ENCODE assay signal across 26 cellular contexts in genomic region chr11:30432177-30432576, GRCh38.
DNase-seq lines count a peak whose midpoint lies in the region; ATAC-seq and TF ChIP-seq lines count a peak whose summit lies in the region.
"Had no signal": no experiment of that assay in that cellular context is flagged by ENCODE, and none has a peak within 500 bp of the region (broad histone marks: within the 10 kb centered on the region; RNA-seq: fewer than 3 reads in every experiment).

No MANE protein-coding gene starts in this region.

- peak overlapping the region; percentile 77 to 80 for H3K27ac ChIP-seq in ascending aorta
- H3K27ac ChIP-seq in psoas muscle, result no peak overlapping the region
- H3K27ac ChIP-seq in H9 (ENCODE audit: insufficient read length, low read depth, low read length), result no peak overlapping the region
- no peak overlapping the region for H3K27ac ChIP-seq in osteoblast (ENCODE audit: low read depth, low read length)
- H3K27ac ChIP-seq: breast epithelium, C4-2B, colonic mucosa, GM23248, tibial nerve, WERI-Rb-1 had no signal

- no peak overlapping the region for H4K5ac ChIP-seq in H9 (ENCODE audit: insufficient read length, low read depth, low read length)

- H2AFZ ChIP-seq in H9 (ENCODE audit: low read length) (no peak overlapping the region), osteoblast (ENCODE audit: low read length) (no peak overlapping the region)
- H2AFZ ChIP-seq: GM23248 had no signal

- H3K9me3 ChIP-seq in ascending aorta, result no peaks in the 10 kb centered on the region
- H3K9me3 ChIP-seq in psoas muscle, result no peaks in the 10 kb centered on the region
- H3K9me3 ChIP-seq in H9 (ENCODE audit: control insufficient read depth, low read depth, low read length), result no peaks in the 10 kb centered on the region
- no peaks in the 10 kb centered on the region for H3K9me3 ChIP-seq in osteoblast (ENCODE audit: low read depth, low read length)
- H3K9me3 ChIP-seq: breast epithelium, colonic mucosa, tibial nerve had no signal

- H4K8ac ChIP-seq in H9 (replicated peaks; ENCODE audit: insufficient read length, low read depth, low read length), result no peak overlapping the region

- no peak overlapping the region for H4K91ac ChIP-seq in H9 (ENCODE audit: insufficient read length, low read depth, low read length)

- H3K4me1 ChIP-seq in ascending aorta (peaks cover 0 to 35% of the 10 kb centered on the region in 2 donors), psoas muscle (peaks cover 28% of the 10 kb centered on the region), H9 (ENCODE audit: insufficient read depth, low read length) (no peaks in the 10 kb centered on the region; the same call in 1 of the 2 replicates), osteoblast (ENCODE audit: insufficient read depth, low read length) (no peaks in the 10 kb centered on the region)
- H3K4me1 ChIP-seq: breast epithelium, colonic mucosa had no signal

- no peak overlapping the region for H2BK15ac ChIP-seq in H9 (ENCODE audit: low read depth, low read length)

- intact Hi-C loops in ascending aorta (cut with DNase I), result loop anchor here (5.0 kb wide), 2 partner anchors 55 to 155 kb away; partner anchors contain the start of gene MPPED2
- intact Hi-C loops in psoas muscle (cut with DNase I), result no loop called here

- WGBS in psoas muscle, 3 donors, result 33 to 64% (median 41%) methylated on average over 1 of the region's 1 CpG
- no CpG with 5 or more reads among the region's 1 CpG for WGBS in H9 (ENCODE audit: extremely low coverage, insufficient read length, low lambda C conversion rate)

- no peaks in the 10 kb centered on the region for H3K9me3 Mint-ChIP-seq in activated CD4-positive, alpha-beta memory T cell treated with anti-CD3 and anti-CD28 coated beads, Interleukin-2, amount 10 ng/mL, durations not matched to agents 7 days and 5 days
- H3K9me3 Mint-ChIP-seq in H9, result no peaks in the 10 kb centered on the region
- H3K9me3 Mint-ChIP-seq: activated naive CD4-positive, alpha-beta T cell treated with anti-CD3 and anti-CD28 coated beads for 36 hours; natural killer cell had no signal

- H3K4me3 ChIP-seq in ascending aorta (no peak overlapping the region), psoas muscle (peak overlapping the region; percentile 8), osteoblast (ENCODE audit: insufficient read depth, low read length) (no peak overlapping the region)
- H3K4me3 ChIP-seq: breast epithelium, colonic mucosa, GM12878, GM23248, tibial nerve had no signal

- no peak overlapping the region for H3K4me2 ChIP-seq in H9 (ENCODE audit: insufficient read depth, insufficient read length, low read length)
- H3K4me2 ChIP-seq in osteoblast (ENCODE audit: insufficient read depth, low read length), result no peak overlapping the region

- no peak overlapping the region for H3T11ph ChIP-seq in H9 (ENCODE audit: low read length)

- no peak overlapping the region for H3K18ac ChIP-seq in H9 (ENCODE audit: insufficient read length, low read depth, low read length)

- no peak overlapping the region for H3K9ac ChIP-seq in H9 (ENCODE audit: extremely low read depth, insufficient read length, low read length)
- H3K9ac ChIP-seq: GM23248 had no signal

- DNase-seq in ascending aorta (ENCODE audit: low spot score in 2 of 2) (no peak), psoas muscle (no peak), H9 (no peak), osteoblast (ENCODE audit: insufficient read length, low spot score, missing footprints) (no peak), OCI-M1 (lab: John Stamatoyannopoulos, UW) (no peak)
- DNase-seq in activated CD4-positive, alpha-beta memory T cell treated with anti-CD3 and anti-CD28 coated beads, Interleukin-2, amount 10 ng/mL, durations not matched to agents 7 days and 5 days, result no peak
- DNase-seq: activated CD4-positive, alpha-beta T cell treated with anti-CD3 and anti-CD28 coated beads, Interleukin-2, amount 50 U/mL, for 1 hour; activated naive CD4-positive, alpha-beta T cell treated with anti-CD3 and anti-CD28 coated beads for 36 hours; colonic mucosa; glutamatergic neuron; GM23248; natural killer cell; NCI-H1092 treated with DMSO at 0.1 percent for 48 hours; NCI-H2029; NCI-H226; NCI-H748 treated with DMSO at 0.1 percent for 48 hours; stimulated activated naive CD4-positive, alpha-beta T cell treated with Interleukin-2 at 50 U/mL for 16 hours; T-helper 9 cell; WERI-Rb-1 had no signal

- H3K14ac ChIP-seq in H9 (ENCODE audit: insufficient read depth, low read length), result no peak overlapping the region

- CTCF ChIA-PET in activated CD4-positive, alpha-beta memory T cell treated with anti-CD3 and anti-CD28 coated beads, Interleukin-2, amount 10 ng/mL, durations not matched to agents 7 days and 5 days (lab: Charles Lee), result no interaction called here

- no peak overlapping the region for H3K4me3 Mint-ChIP-seq in activated CD4-positive, alpha-beta memory T cell treated with anti-CD3 and anti-CD28 coated beads, Interleukin-2, amount 10 ng/mL, durations not matched to agents 7 days and 5 days
- H3K4me3 Mint-ChIP-seq in H9, result no peak overlapping the region
- H3K4me3 Mint-ChIP-seq: activated naive CD4-positive, alpha-beta T cell treated with anti-CD3 and anti-CD28 coated beads for 36 hours had no signal

- POLR2A ChIA-PET in activated CD4-positive, alpha-beta memory T cell treated with anti-CD3 and anti-CD28 coated beads, Interleukin-2, amount 10 ng/mL, durations not matched to agents 7 days and 5 days (lab: Charles Lee), result no interaction called here

- peaks cover 2% of the 10 kb centered on the region for H3K27me3 Mint-ChIP-seq in activated CD4-positive, alpha-beta memory T cell treated with anti-CD3 and anti-CD28 coated beads, Interleukin-2, amount 10 ng/mL, durations not matched to agents 7 days and 5 days
- no peaks in the 10 kb centered on the region for H3K27me3 Mint-ChIP-seq in H9 (ENCODE audit: low read depth)

- no peak overlapping the region for H2AK5ac ChIP-seq in H9 (ENCODE audit: insufficient read length, low read length)

- no peaks in the 10 kb centered on the region for H3K79me1 ChIP-seq in H9 (ENCODE audit: insufficient read depth, low read depth, low read length, poor library complexity, severe bottlenecking)

- no peaks in the 10 kb centered on the region for H3K36me3 Mint-ChIP-seq in activated CD4-positive, alpha-beta memory T cell treated with anti-CD3 and anti-CD28 coated beads, Interleukin-2, amount 10 ng/mL, durations not matched to agents 7 days and 5 days (ENCODE audit: low read depth)
- H3K36me3 Mint-ChIP-seq in H9 (ENCODE audit: insufficient read depth in 1 of 3, low read depth in 3 of 3), result no peaks in the 10 kb centered on the region; a peak in 1 of 7 replicates
- H3K36me3 Mint-ChIP-seq: natural killer cell had no signal

- no peak overlapping the region for H3K27ac Mint-ChIP-seq in activated CD4-positive, alpha-beta memory T cell treated with anti-CD3 and anti-CD28 coated beads, Interleukin-2, amount 10 ng/mL, durations not matched to agents 7 days and 5 days
- no peak overlapping the region for H3K27ac Mint-ChIP-seq in H9
- H3K27ac Mint-ChIP-seq: activated naive CD4-positive, alpha-beta T cell treated with anti-CD3 and anti-CD28 coated beads for 36 hours had no signal

- no peaks in the 10 kb centered on the region for H3K79me2 ChIP-seq in H9 (ENCODE audit: insufficient read depth, low read length)
- no peaks in the 10 kb centered on the region for H3K79me2 ChIP-seq in osteoblast (ENCODE audit: insufficient read depth, low read length)

- no peaks in the 10 kb centered on the region for H3K23me2 ChIP-seq in H9 (ENCODE audit: insufficient read length, low read depth, low read length, poor library complexity, severe bottlenecking)

- ATAC-seq in GM19035 (IDR thresholded peaks at IDR 0.05; ENCODE audit: unreplicated experiment) (peak; percentile 54), GM21723 (IDR thresholded peaks at IDR 0.05; ENCODE audit: unreplicated experiment) (peak; percentile 65), psoas muscle (peak in 1 of 4 donors; percentile 71)
- ATAC-seq: sciatic nerve had no signal

- H2BK12ac ChIP-seq in H9 (ENCODE audit: insufficient read length, low read depth, low read length), result no peak overlapping the region

- H2BK5ac ChIP-seq in H9 (ENCODE audit: insufficient read length, low read length), result no peak overlapping the region

- H3K27me3 ChIP-seq in ascending aorta, result no peaks in the 10 kb centered on the region
- H3K27me3 ChIP-seq in psoas muscle (ENCODE audit: insufficient read depth in 3 of 3, low read length in 2 of 3), result no peaks in the 10 kb centered on the region
- H3K27me3 ChIP-seq in H9 (ENCODE audit: insufficient read depth, low read length), result no peaks in the 10 kb centered on the region
- no peaks in the 10 kb centered on the region for H3K27me3 ChIP-seq in osteoblast (ENCODE audit: insufficient read depth, low read length)
- H3K27me3 ChIP-seq: breast epithelium, colonic mucosa, tibial nerve had no signal

- no peak overlapping the region for H3K23ac ChIP-seq in H9 (ENCODE audit: insufficient read length, low read depth, low read length)

- no peak overlapping the region for H3K4ac ChIP-seq in H9 (ENCODE audit: low read depth, low read length)

- no peak overlapping the region for H3K56ac ChIP-seq in H9 (ENCODE audit: insufficient read length, low read depth, low read length)

- H4K20me1 ChIP-seq in H9 (ENCODE audit: control insufficient read depth, insufficient read depth, insufficient read length) (no peaks in the 10 kb centered on the region), osteoblast (ENCODE audit: insufficient read depth, low read length) (no peaks in the 10 kb centered on the region)

- H2BK20ac ChIP-seq in H9 (ENCODE audit: low read depth, low read length, poor library complexity, severe bottlenecking), result no peak overlapping the region

- TF ChIP-seq CTCF in ascending aorta (IDR thresholded peaks at IDR 0.05) (no peak), psoas muscle (IDR thresholded peaks at IDR 0.05) (no peak), H9 (conservative IDR thresholded peaks at IDR 0.05) (no peak), osteoblast (IDR thresholded peaks at IDR 0.05; ENCODE audit: extremely low read depth, low read depth, low read length) (no peak)

- no peak overlapping the region for H2BK120ac ChIP-seq in H9 (ENCODE audit: low read depth, low read length, poor library complexity, severe bottlenecking)

- no peaks in the 10 kb centered on the region for H3K36me3 ChIP-seq in ascending aorta
- H3K36me3 ChIP-seq in psoas muscle (ENCODE audit: insufficient read depth in 1 of 2, low read depth in 1 of 2), result no peaks in the 10 kb centered on the region
- H3K36me3 ChIP-seq in osteoblast (ENCODE audit: insufficient read depth, low read length), result no peaks in the 10 kb centered on the region
- H3K36me3 ChIP-seq: breast epithelium, colonic mucosa, tibial nerve, WERI-Rb-1 had no signal

- no peaks in the 10 kb centered on the region for H3K4me1 Mint-ChIP-seq in activated CD4-positive, alpha-beta memory T cell treated with anti-CD3 and anti-CD28 coated beads, Interleukin-2, amount 10 ng/mL, durations not matched to agents 7 days and 5 days
- peaks cover 0 to 6% of the 10 kb centered on the region in 2 experiments; a peak in 2 of 4 replicates for H3K4me1 Mint-ChIP-seq in H9

Comparison
In these comparisons a context has a peak if more than half of its experiments do, and no peak if none do; other contexts are left out.
1. H3K27ac ChIP-seq: peak in ascending aorta (2 of 2); none in psoas muscle (single experiment), H9 (single experiment) and osteoblast (single experiment).